In genomic region chr15:92646216-92646615, GRCh38 we compare ENCODE assay signal across 15 cellular contexts. TPM values are rescaled to one million over a fixed set of nuclear protein-coding genes. Genes with fewer than 3 reads are reported as not detected.
DNase-seq lines count a peak whose midpoint lies in the region; ATAC-seq and TF ChIP-seq lines count a peak whose summit lies in the region.
"Had no signal": no experiment of that assay in that cellular context is flagged by ENCODE, and none has a peak within 500 bp of the region (broad histone marks: within the 10 kb centered on the region; RNA-seq: fewer than 3 reads in every experiment).

No MANE protein-coding gene starts in this region.

- ATAC-seq in HG03460 (IDR thresholded peaks at IDR 0.05; ENCODE audit: unreplicated experiment) = no peak

- CTCF ChIA-PET in MCF 10A (lab: Yijun Ruan, JAX) = no interaction called here

- no peak overlapping the region for H3K9ac ChIP-seq in endodermal cell (ENCODE audit: extremely low read depth, low read length, poor library complexity, severe bottlenecking)

- H3K4me3 ChIP-seq in breast epithelium (no peak overlapping the region), endodermal cell (ENCODE audit: low read length) (no peak overlapping the region)

- H3K27me3 Mint-ChIP-seq in MCF 10A (ENCODE audit: insufficient read depth, unreplicated experiment) = no peaks in the 10 kb centered on the region
- no peaks in the 10 kb centered on the region for H3K27me3 Mint-ChIP-seq in endodermal cell (ENCODE audit: insufficient read depth)
- peaks cover 6% of the 10 kb centered on the region for H3K27me3 Mint-ChIP-seq in osteocyte (ENCODE audit: unreplicated experiment)

- POLR2A ChIA-PET in MCF 10A (lab: Yijun Ruan, JAX) = no interaction called here

- H3K9me3 ChIP-seq in breast epithelium (no peaks in the 10 kb centered on the region), endodermal cell (ENCODE audit: control insufficient read depth, low read length) (peaks cover 23% of the 10 kb centered on the region)

- TF ChIP-seq CTCF in breast epithelium (IDR thresholded peaks at IDR 0.05) (no peak), MCF 10A (IDR thresholded peaks at IDR 0.05; ENCODE audit: unreplicated experiment) (no peak), endodermal cell (conservative IDR thresholded peaks at IDR 0.05) (no peak), osteocyte (IDR thresholded peaks at IDR 0.05) (no peak)

- no peaks in the 10 kb centered on the region for H3K4me1 Mint-ChIP-seq in MCF 10A (ENCODE audit: insufficient read depth, unreplicated experiment)
- peaks cover 68% of the 10 kb centered on the region for H3K4me1 Mint-ChIP-seq in endodermal cell
- peaks cover 12% of the 10 kb centered on the region for H3K4me1 Mint-ChIP-seq in osteocyte (ENCODE audit: unreplicated experiment)

- H3K27ac ChIP-seq in breast epithelium (peak overlapping the region; percentile 89 to 93), endodermal cell (ENCODE audit: low read depth, low read length) (no peak overlapping the region)

- H3K9me3 Mint-ChIP-seq in MCF 10A (ENCODE audit: unreplicated experiment) (peaks cover 13% of the 10 kb centered on the region), endodermal cell (peaks cover 14% of the 10 kb centered on the region), osteocyte (ENCODE audit: unreplicated experiment) (peaks cover 10% of the 10 kb centered on the region)

- H3K36me3 ChIP-seq in breast epithelium (no peaks in the 10 kb centered on the region), endodermal cell (ENCODE audit: control insufficient read depth, insufficient read depth, low read length) (peaks cover 33% of the 10 kb centered on the region)

- DNase-seq in breast epithelium (ENCODE audit: low spot score in 2 of 2) = no peak
- no peak for DNase-seq in MCF 10A (ENCODE audit: unreplicated experiment)
- DNase-seq in endodermal cell = no peak
- no peak for DNase-seq in osteocyte (ENCODE audit: extremely low spot score, unreplicated experiment)
- DNase-seq in SW480 (ENCODE audit: low spot score) = no peak
- DNase-seq in occipital lobe (lab: John Stamatoyannopoulos, UW) = no peak
- DNase-seq in stimulated activated CD4-positive, alpha-beta T cell treated with anti-CD3 and anti-CD28 coated beads, Interleukin-15, amount 100 ng/mL, for 24 hours = no peak
- DNase-seq: C1 segment of cervical spinal cord, IMR-90, NCI-H1417, NCI-H1930, NCI-H2171 treated with DMSO at 0.1 percent for 48 hours, NCI-H82, SHP77 had no signal

- H3K27me3 ChIP-seq in breast epithelium (no peaks in the 10 kb centered on the region), endodermal cell (ENCODE audit: control insufficient read depth, insufficient read depth, low read length, poor library complexity, severe bottlenecking) (no peaks in the 10 kb centered on the region)

- H3K27ac Mint-ChIP-seq in MCF 10A (ENCODE audit: low read depth, unreplicated experiment) (no peak overlapping the region), endodermal cell (peak overlapping the region; percentile 98), osteocyte (ENCODE audit: unreplicated experiment) (peak overlapping the region; percentile 64)

- no peak overlapping the region for H3K4me3 Mint-ChIP-seq in MCF 10A (ENCODE audit: unreplicated experiment)
- H3K4me3 Mint-ChIP-seq in endodermal cell = no peak overlapping the region
- H3K4me3 Mint-ChIP-seq in osteocyte (ENCODE audit: unreplicated experiment) = no peak overlapping the region

- peaks cover 0 to 6% of the 10 kb centered on the region in 2 donors for H3K4me1 ChIP-seq in breast epithelium
- peaks cover 24% of the 10 kb centered on the region for H3K4me1 ChIP-seq in endodermal cell (ENCODE audit: control insufficient read depth, insufficient read depth, low read length)

- intact Hi-C loops in breast epithelium (cut with DNase I; ENCODE audit: low total_unique reads) (no loop called here), MCF 10A (cut with micrococcal nuclease) (no loop called here)

- no peak for TF ChIP-seq POLR2A in breast epithelium (IDR thresholded peaks at IDR 0.05)

- no peaks in the 10 kb centered on the region for H3K36me3 Mint-ChIP-seq in MCF 10A (ENCODE audit: insufficient read depth, unreplicated experiment)
- peaks cover 47% of the 10 kb centered on the region for H3K36me3 Mint-ChIP-seq in endodermal cell (ENCODE audit: low read depth)
- peaks cover 1% of the 10 kb centered on the region for H3K36me3 Mint-ChIP-seq in osteocyte (ENCODE audit: unreplicated experiment)

- 80% methylated on average over 2 of the region's 2 CpGs; no CpG with 5 or more reads in 1 of the 2 experiments for WGBS in endodermal cell (ENCODE audit: insufficient coverage in 1 of 2, insufficient read length in 1 of 2), 2 experiments

- no TSS peak for BruUV-seq in MCF 10A (replicated peaks; lab: Mats Ljungman, UMichigan)

RNA-seq across cellular contexts. Expression of gene FAM174B, which starts 9.4 kb away (rescaled TPM):
- total RNA-seq in breast epithelium = 10 to 100 TPM in 2 of 3 donors, 1 to 10 TPM in 1; 4.3 to 34.7 (median 20.6) TPM
- 3.5 and 6.5 TPM in 2 replicates for total RNA-seq in MCF 10A (2022)
- total RNA-seq in endodermal cell = 100 to 1,000 TPM in 1 of 2 donors, 10 to 100 TPM in 1; 66.0 to 105 TPM
- 22.2 TPM for polyA plus RNA-seq in endodermal cell (2013, experiment 1 of 2)
- polyA plus RNA-seq in endodermal cell (2013, experiment 2 of 2) = 27.3 TPM
- 8.2 and 11.0 TPM in 2 replicates for total RNA-seq in osteocyte
- 13.6 TPM for total RNA-seq in occipital lobe
